6 cellular contexts compared by ENCODE assay signal in the genomic region with DNA sequence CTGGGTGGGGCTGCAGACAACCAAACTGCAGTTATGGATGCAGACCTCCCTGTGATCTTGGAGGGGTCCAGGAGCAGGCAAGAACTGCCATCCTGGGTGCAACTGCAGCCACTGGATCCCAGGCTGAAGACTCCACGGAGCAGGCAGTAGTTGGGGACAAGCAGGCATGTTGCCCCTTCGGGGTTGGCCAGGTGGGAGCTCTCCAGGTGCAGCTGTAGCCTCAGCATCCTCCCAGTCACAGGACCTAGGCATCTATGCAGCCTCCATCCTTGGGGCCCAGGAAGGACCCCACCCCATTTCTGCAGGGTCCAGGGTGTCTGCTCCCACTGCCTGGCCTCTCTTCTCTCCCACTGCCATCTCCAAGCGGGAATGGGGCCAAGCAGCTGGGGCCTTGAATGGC.
"Had no signal": no experiment of that assay in that cellular context is flagged by ENCODE, and none has a peak within 500 bp of the region (broad histone marks: within the 10 kb centered on the region; RNA-seq: fewer than 3 reads in every experiment).

No MANE protein-coding gene starts in this region.

- FAIRE-seq: H1, H54, HTR-8/SVneo had no signal

- H2AFZ ChIP-seq: GM23338 had no signal

- DNase-seq: H9, HCEC 1CT had no signal

- ATAC-seq: GM23338 had no signal

- H3K4me3 ChIP-seq: GM23338 had no signal

- H3K4me2 ChIP-seq: GM23338 had no signal
